In genomic region chr4:8580321-8581093, GRCh38 we compare ENCODE assay signal across 9 cellular contexts. TPM values are rescaled to one million over a fixed set of nuclear protein-coding genes. Genes with fewer than 3 reads are reported as not detected.
A peak's percentile ranks its signal among the peaks of the same experiment; 100 is the strongest.
DNase-seq lines count a peak whose midpoint lies in the region; ATAC-seq, FAIRE-seq and TF ChIP-seq lines count a peak whose summit lies in the region.
"Had no signal": no experiment of that assay in that cellular context is flagged by ENCODE, and none has a peak within 500 bp of the region (broad histone marks: within the 10 kb centered on the region; RNA-seq: fewer than 3 reads in every experiment).

Gene GPR78 (plus strand): TSS chr4:8580392. CDS start chr4:8580983, 591 bp downstream.

- no peaks in the 10 kb centered on the region for H3K36me3 ChIP-seq in MG63
- H3K36me3 ChIP-seq in kidney (ENCODE audit: control insufficient read depth in 1 of 2, insufficient read depth in 2 of 2, low read length in 2 of 2): no peaks in the 10 kb centered on the region

- no peaks in the 10 kb centered on the region for H3K4me1 ChIP-seq in kidney (ENCODE audit: control insufficient read depth in 1 of 2, insufficient read depth in 1 of 2, low read depth in 1 of 2, low read length in 2 of 2)

- DNase-seq in AG20443 (ENCODE audit: low spot score) (peak; percentile 86), MG63 (peak; percentile 50), amniotic epithelial cell (ENCODE audit: low read depth) (peak; percentile 45), kidney (peak; percentile 83), GF-D8 (lab: John Stamatoyannopoulos, UW) (no peak)
- DNase-seq in stimulated activated CD8-positive, alpha-beta memory T cell treated with anti-CD3 and anti-CD28 coated beads, Interleukin-4, amount 100 ng/mL, for 48 hours: peak; percentile 74

- H3K9ac ChIP-seq in kidney (ENCODE audit: low read length in 2 of 2): no peak within 1 kb of the TSS

- FAIRE-seq in kidney (lab: Jason Lieb, UNC): no peak

- TF ChIP-seq CTCF in kidney (IDR thresholded peaks at IDR 0.05; ENCODE audit: borderline replicate concordance, extremely low read depth, insufficient read depth): no peak

- intact Hi-C loops in kidney (cut with DNase I): no loop called here

- H3K27me3 ChIP-seq in MG63: no peaks in the 10 kb centered on the region

- no peak for ATAC-seq in HG03097 (IDR thresholded peaks at IDR 0.05; ENCODE audit: low FRiP score, unreplicated experiment)
- no peak for ATAC-seq in HG03159 (IDR thresholded peaks at IDR 0.05; ENCODE audit: unreplicated experiment)

- H3K9me3 ChIP-seq in MG63 (no peaks in the 10 kb centered on the region), kidney (ENCODE audit: control insufficient read depth in 1 of 2, low read length in 2 of 2) (no peaks in the 10 kb centered on the region)

- H3K27ac ChIP-seq in kidney (ENCODE audit: low read depth in 2 of 2, low read length in 2 of 2): no peak within 1 kb of the TSS
- H3K27ac ChIP-seq: skin epidermis had no signal

- H3K4me3 ChIP-seq in MG63 (no peak within 1 kb of the TSS), kidney (ENCODE audit: low read length in 2 of 2) (no peak within 1 kb of the TSS)

RNA-seq across cellular contexts. Expression of gene GPR78, which starts in this region (rescaled TPM):
- total RNA-seq in MG63 (2014; rRNA removed; shearing (Covaris generic); ENCODE audit: low replicate concordance): 0.33 TPM in 1 of 2 replicates, not detected in the other
- not detected for total RNA-seq in kidney
- not detected for polyA plus RNA-seq in kidney (ENCODE audit: insufficient read depth, low read depth, low replicate concordance)

Comparison
In these comparisons a context has a peak if more than half of its experiments do, and no peak if none do; other contexts are left out.
1. Peak in DNase-seq in MG63; RNA of the gene not detected or under 1 TPM.
2. Peak in DNase-seq in kidney; RNA of the gene not detected or under 1 TPM.